Comparison of ENCODE assay signal across 17 cellular contexts in genomic region chr5:107704686-107705389, GRCh38. TPM values are rescaled to one million over a fixed set of nuclear protein-coding genes. Genes with fewer than 3 reads are reported as not detected.
A peak's percentile ranks its signal among the peaks of the same experiment; 100 is the strongest.
DNase-seq lines count a peak whose midpoint lies in the region; ATAC-seq, FAIRE-seq and TF ChIP-seq lines count a peak whose summit lies in the region.
"Had no signal": no experiment of that assay in that cellular context is flagged by ENCODE, and none has a peak within 500 bp of the region (broad histone marks: within the 10 kb centered on the region; RNA-seq: fewer than 3 reads in every experiment).

No MANE protein-coding gene starts in this region.

- H3K27ac Mint-ChIP-seq in activated naive CD4-positive, alpha-beta T cell treated with anti-CD3 and anti-CD28 coated beads, Interleukin-2, amount 50 U/mL, for 72 hours: no peak overlapping the region
- H3K27ac Mint-ChIP-seq: activated T-cell treated with anti-CD3 and anti-CD28 coated beads, Interleukin-2, amount 50 U/mL, for 72 hours; T-helper 17 cell had no signal

- no peak overlapping the region for H3K27ac ChIP-seq in thoracic aorta
- H3K27ac ChIP-seq: 22Rv1 had no signal

- H3K9me3 Mint-ChIP-seq in activated naive CD4-positive, alpha-beta T cell treated with anti-CD3 and anti-CD28 coated beads, Interleukin-2, amount 50 U/mL, for 72 hours: peaks cover 3 to 5% of the 10 kb centered on the region in 2 donors

- H3K36me3 ChIP-seq in thoracic aorta: no peaks in the 10 kb centered on the region

- H3K27me3 ChIP-seq in thoracic aorta (replicated peaks; ENCODE audit: insufficient read depth): no peaks in the 10 kb centered on the region

- peaks cover 4 to 5% of the 10 kb centered on the region in 2 donors for H3K4me1 ChIP-seq in thoracic aorta (ENCODE audit: control insufficient read depth in 1 of 2, low read depth in 2 of 2)

- ATAC-seq in thoracic aorta (ENCODE audit: insufficient number of reproducible peaks, low FRiP score, low read depth): no peak
- no peak for ATAC-seq in activated naive CD4-positive, alpha-beta T cell treated with anti-CD3 and anti-CD28 coated beads, Interleukin-2, amount 50 U/mL, for 72 hours
- ATAC-seq: activated T-cell treated with anti-CD3 and anti-CD28 coated beads, Interleukin-2, amount 50 U/mL, for 72 hours; T-helper 17 cell had no signal

- H3K9me3 ChIP-seq in thoracic aorta: peaks cover 3% of the 10 kb centered on the region

- H3K36me3 Mint-ChIP-seq in activated naive CD4-positive, alpha-beta T cell treated with anti-CD3 and anti-CD28 coated beads, Interleukin-2, amount 50 U/mL, for 72 hours: no peaks in the 10 kb centered on the region

- FAIRE-seq in frontal cortex (lab: Jason Lieb, UNC): no peak
- FAIRE-seq: HTR-8/SVneo, small intestine had no signal

- no peak for TF ChIP-seq CTCF in thoracic aorta (IDR thresholded peaks at IDR 0.05)

- peak; percentile 26 for DNase-seq in DMS 273 (lab: John Stamatoyannopoulos, UW; ENCODE audit: unreplicated experiment)
- DNase-seq in DMS 273 treated with DMSO at 0.1 percent for 48 hours (lab: John Stamatoyannopoulos, UW): no peak
- DNase-seq in astrocyte of the hippocampus (ENCODE audit: low read depth, low spot score): peak; percentile 15
- DNase-seq in islet precursor cell: peak; percentile 63
- DNase-seq in thoracic aorta (ENCODE audit: low spot score): no peak
- no peak for DNase-seq in frontal cortex (ENCODE audit: low spot score in 2 of 2)
- no peak for DNase-seq in OCI-M2 (lab: John Stamatoyannopoulos, UW; ENCODE audit: unreplicated experiment)
- no peak for DNase-seq in activated naive CD4-positive, alpha-beta T cell treated with anti-CD3 and anti-CD28 coated beads, Interleukin-2, amount 50 U/mL, for 72 hours (ENCODE audit: low spot score in 2 of 2)
- DNase-seq: activated CD4-positive, alpha-beta T cell treated with anti-CD3 and anti-CD28 coated beads, Interleukin-2, amount 50 U/mL, for 1 hour; activated T-cell treated with anti-CD3 and anti-CD28 coated beads, Interleukin-2, amount 50 U/mL, for 72 hours; amygdala; head of caudate nucleus; MV-4-11; small intestine; T-helper 17 cell had no signal

- H3K4me3 ChIP-seq in thoracic aorta: peak overlapping the region; percentile 20

RNA-seq across cellular contexts. Expression of gene EFNA5, which starts 34.1 kb away (rescaled TPM):
- total RNA-seq in thoracic aorta (10 to 100 TPM in 1 of 2 donors, 1 to 10 TPM in 1; 6.0 to 13.5 TPM), frontal cortex (13.5 TPM)
- total RNA-seq in activated naive CD4-positive, alpha-beta T cell treated with anti-CD3 and anti-CD28 coated beads, Interleukin-2, amount 50 U/mL, for 72 hours: not detected
- total RNA-seq: T-helper 17 cell had no signal

Comparison
In these comparisons a context has a peak if more than half of its experiments do, and no peak if none do; other contexts are left out.
1. DNase-seq: peak in DMS 273 (single experiment), astrocyte of the hippocampus (single experiment) and islet precursor cell (single experiment); none in DMS 273 treated with DMSO at 0.1 percent for 48 hours (single experiment), thoracic aorta (single experiment), frontal cortex (0 of 2), OCI-M2 (single experiment) and activated naive CD4-positive, alpha-beta T cell treated with anti-CD3 and anti-CD28 coated beads, Interleukin-2, amount 50 U/mL, for 72 hours (0 of 2).
2. RNA of gene EFNA5, which starts 34.1 kb away (total RNA-seq): 6.0 to 13.5 TPM in thoracic aorta and 13.5 TPM in frontal cortex (single experiment); not detected in activated naive CD4-positive, alpha-beta T cell treated with anti-CD3 and anti-CD28 coated beads, Interleukin-2, amount 50 U/mL, for 72 hours; every median in the first group is over 4 times any median in the second.